8 cellular contexts compared by ENCODE assay signal in the genomic region with DNA sequence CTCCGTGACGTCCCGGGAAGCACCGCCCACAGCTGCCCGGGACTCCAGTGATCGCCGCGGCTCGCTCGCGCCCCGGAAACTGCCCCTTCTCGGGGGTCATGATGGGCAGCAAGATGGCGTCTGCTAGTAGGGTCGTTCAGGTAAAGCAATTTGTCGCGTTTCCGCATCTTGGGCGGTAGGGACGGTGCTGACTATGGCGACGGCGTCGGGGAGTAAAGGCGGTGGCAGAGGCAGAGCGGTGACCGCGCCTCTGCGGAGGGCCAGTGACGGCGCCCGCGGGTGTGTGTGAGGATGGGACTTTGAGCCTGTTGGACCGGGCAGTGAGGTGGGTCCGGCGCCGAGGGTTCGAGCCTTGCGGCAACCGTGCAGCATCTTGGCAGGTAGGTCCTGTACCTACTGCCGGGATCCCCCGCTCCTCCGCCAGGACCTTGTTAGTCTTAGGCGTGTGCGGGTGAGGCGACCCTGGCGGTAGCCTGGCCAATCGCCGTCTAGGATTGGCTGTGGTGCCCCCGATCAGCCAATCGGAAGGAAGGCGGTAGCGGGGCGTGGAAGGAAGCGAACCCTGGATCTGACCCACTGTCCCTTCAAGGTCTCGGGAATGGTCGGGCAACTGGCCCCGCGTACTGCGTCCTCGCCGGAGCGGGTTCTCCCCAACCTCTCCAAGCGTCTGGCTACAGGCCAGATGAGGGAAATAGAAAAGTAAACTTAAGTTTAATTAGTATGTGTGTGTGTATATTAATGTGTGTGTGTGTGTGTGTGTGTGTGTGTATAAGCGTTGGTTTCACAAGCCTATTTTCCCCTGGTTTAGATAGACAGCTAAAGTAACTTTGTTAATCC. TPM values are rescaled to one million over a fixed set of nuclear protein-coding genes. Genes with fewer than 3 reads are reported as not detected.
A peak's percentile ranks its signal among the peaks of the same experiment; 100 is the strongest.
DNase-seq lines count a peak whose midpoint lies in the region; ATAC-seq and TF ChIP-seq lines count a peak whose summit lies in the region.

No MANE protein-coding gene starts in this region.

- H3K4me1 ChIP-seq in MM.1S (ENCODE audit: low read length) (no peaks in the 10 kb centered on the region), gastroesophageal sphincter (peaks cover 0 to 16% (median 8%) of the 10 kb centered on the region in 3 donors), suprapubic skin (peaks cover 13% of the 10 kb centered on the region)

- peak overlapping the region; percentile 82 for H3K4me3 ChIP-seq in MM.1S (ENCODE audit: low read length)
- peak overlapping the region; percentile 56 to 77 for H3K4me3 ChIP-seq in gastroesophageal sphincter
- peak overlapping the region; percentile 90 for H3K4me3 ChIP-seq in suprapubic skin

- WGBS in gastroesophageal sphincter (ENCODE audit: low coverage in 1 of 2), 2 donors: 0% methylated on average over 8 to 27 of the region's 65 CpGs
- 0% methylated on average over 24 of the region's 65 CpGs for WGBS in suprapubic skin

- H3K79me2 ChIP-seq in MM.1S (ENCODE audit: low read length): peaks cover 36% of the 10 kb centered on the region

- no peaks in the 10 kb centered on the region for H3K9me2 ChIP-seq in MM.1S (replicated peaks; ENCODE audit: insufficient read depth, low read length)

- H3K27ac ChIP-seq in MM.1S (ENCODE audit: low read length): peak overlapping the region; percentile 64; the same call in 1 of the 2 replicates
- H3K27ac ChIP-seq in gastroesophageal sphincter: peak overlapping the region; percentile 43 to 95 (median 92)
- H3K27ac ChIP-seq in suprapubic skin: peak overlapping the region; percentile 94

- H3K4me2 ChIP-seq in MM.1S (ENCODE audit: low read depth, low read length): peak overlapping the region; percentile 52

- H3K27me3 ChIP-seq in MM.1S (replicated peaks; ENCODE audit: insufficient read depth, low read length) (no peaks in the 10 kb centered on the region), gastroesophageal sphincter (no peaks in the 10 kb centered on the region), suprapubic skin (no peaks in the 10 kb centered on the region)

- H3K36me3 ChIP-seq in MM.1S (replicated peaks; ENCODE audit: insufficient read depth, low read length): no peaks in the 10 kb centered on the region
- no peaks in the 10 kb centered on the region for H3K36me3 ChIP-seq in gastroesophageal sphincter
- H3K36me3 ChIP-seq in suprapubic skin: no peaks in the 10 kb centered on the region

- no peaks in the 10 kb centered on the region for H3K9me3 ChIP-seq in MM.1S (replicated peaks; ENCODE audit: insufficient read depth, low read length)
- H3K9me3 ChIP-seq in gastroesophageal sphincter: no peaks in the 10 kb centered on the region
- H3K9me3 ChIP-seq in suprapubic skin: no peaks in the 10 kb centered on the region

- no peak for TF ChIP-seq CTCF in MM.1S (IDR thresholded peaks at IDR 0.05; ENCODE audit: low read length)
- TF ChIP-seq CTCF in gastroesophageal sphincter (IDR thresholded peaks at IDR 0.05): peak in 3 of 4 experiments; percentile 27 to 54 (median 50)
- peak in 1 of 2 donors; percentile 40 for TF ChIP-seq CTCF in suprapubic skin (IDR thresholded peaks at IDR 0.05)

- peak overlapping the region; percentile 81 for H2AFZ ChIP-seq in MM.1S (ENCODE audit: low read length)

- H4K20me1 ChIP-seq in MM.1S (ENCODE audit: insufficient read depth, low read length): no peaks in the 10 kb centered on the region

- TF ChIP-seq EP300 in gastroesophageal sphincter (IDR thresholded peaks at IDR 0.05) (no peak), suprapubic skin (IDR thresholded peaks at IDR 0.05) (no peak)

- H3F3A ChIP-seq in MM.1S (ENCODE audit: insufficient read depth, low read length): peaks cover 6% of the 10 kb centered on the region

- H3K9ac ChIP-seq in MM.1S (ENCODE audit: low read length): peak overlapping the region; percentile 61

- TF ChIP-seq POLR2A in gastroesophageal sphincter (IDR thresholded peaks at IDR 0.05) (peak; percentile 46 to 73), suprapubic skin (IDR thresholded peaks at IDR 0.05) (peak in 1 of 2 donors; percentile 44)

- DNase-seq in GF-D8 (lab: John Stamatoyannopoulos, UW) (peak; percentile 54), HCEC 1CT (peak; percentile 93), MM.1S (peak; percentile 90), SIG-M5 treated with dmso at 0.1 percent for 504 hours (lab: John Stamatoyannopoulos, UW; ENCODE audit: unreplicated experiment) (peak; percentile 89), nucleus accumbens (lab: John Stamatoyannopoulos, UW) (peak; percentile 65 to 98 (median 92)), suprapubic skin (ENCODE audit: low spot score in 2 of 2) (peak; percentile 97 to 98)
- peak; percentile 92 for DNase-seq in activated naive CD4-positive, alpha-beta T cell treated with Interleukin-2 at 50 U/mL for 16 hours

- peak; percentile 99 for ATAC-seq in gastroesophageal sphincter

RNA-seq across cellular contexts. Expression of a gene that starts 16.7 kb away (rescaled TPM):
- total RNA-seq in gastroesophageal sphincter (10 to 100 TPM; 14.7 to 26.3 (median 22.5) TPM), suprapubic skin (10 to 100 TPM; 25.7 to 37.2 (median 31.2) TPM)

RNA-seq across cellular contexts. Expression of a gene that starts 28.6 kb away (rescaled TPM):
- total RNA-seq in gastroesophageal sphincter: 1 to 10 TPM in 2 of 4 donors, under 1 TPM in 1, not detected in 1; 0.81 to 5.0 (median 1.5) TPM
- 1 to 10 TPM; 5.4 to 8.5 (median 6.5) TPM for total RNA-seq in suprapubic skin

RNA-seq across cellular contexts. Expression of a gene that starts 51.0 kb away (rescaled TPM):
- total RNA-seq in gastroesophageal sphincter (1 to 10 TPM; 3.0 to 5.8 (median 4.1) TPM), suprapubic skin (10 to 100 TPM in 2 of 4 donors, 1 to 10 TPM in 2; 8.5 to 19.9 (median 10.8) TPM)

Comparison
In these comparisons a context has a peak if more than half of its experiments do, and no peak if none do; other contexts are left out.
1. Peak in every context shown above with its lines: DNase-seq, ATAC-seq, H3K4me3 ChIP-seq and H3K27ac ChIP-seq.